In the genomic region with DNA sequence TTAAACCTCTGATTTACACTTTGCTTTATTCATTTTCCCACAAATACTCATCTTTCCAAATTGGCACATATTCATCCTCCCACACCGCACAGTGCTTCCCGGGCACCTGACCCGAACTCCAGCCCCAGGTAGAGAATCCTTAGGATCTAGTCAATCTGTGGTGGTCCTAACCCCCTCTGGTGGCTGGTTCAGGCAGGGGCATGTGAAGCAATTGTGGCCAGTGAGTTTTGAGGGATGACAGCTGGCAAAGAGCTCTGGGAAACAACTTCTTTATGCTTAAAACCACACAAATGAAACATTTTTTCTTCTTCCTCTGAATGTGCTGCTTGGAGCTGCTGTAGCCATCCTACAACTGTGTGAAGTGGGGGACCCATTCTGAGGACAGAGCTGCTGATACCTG, we compare ENCODE assay signal across 8 cellular contexts. TPM values are rescaled to one million over a fixed set of nuclear protein-coding genes. Genes with fewer than 3 reads are reported as not detected.
A peak's percentile ranks its signal among the peaks of the same experiment; 100 is the strongest.
DNase-seq lines count a peak whose midpoint lies in the region; ATAC-seq and TF ChIP-seq lines count a peak whose summit lies in the region.

No MANE protein-coding gene starts in this region.

- H3K4me1 Mint-ChIP-seq in CD4-positive, alpha-beta T cell (ENCODE audit: low read depth) = peaks cover 89% of the 10 kb centered on the region
- H3K4me1 Mint-ChIP-seq in WTC11 = peaks cover 6% of the 10 kb centered on the region

- H3K27ac Mint-ChIP-seq in CD4-positive, alpha-beta T cell = peak overlapping the region; percentile 73
- H3K27ac Mint-ChIP-seq in WTC11 = no peak overlapping the region

- H3K27ac ChIP-seq in CD4-positive, alpha-beta T cell (ENCODE audit: low read depth, low read length) = no peak overlapping the region
- H3K27ac ChIP-seq in HEK293 (ENCODE audit: extremely low read depth, low read depth, low read length) = no peak overlapping the region
- no peak overlapping the region for H3K27ac ChIP-seq in liver (ENCODE audit: low read depth in 1 of 2, low read length in 2 of 2)

- intact Hi-C loops in CD4-positive, alpha-beta T cell (cut with DNase I, micrococcal nuclease) = loop anchor here (5.0 to 10.0 kb wide), 5 partner anchors 118 to 251 kb away; a partner anchor contains a TSS

- H3K4me3 ChIP-seq in HEK293 (ENCODE audit: low read depth, low read length) (no peak overlapping the region), liver (ENCODE audit: low read depth in 1 of 3, low read length in 3 of 3) (no peak overlapping the region)

- TF ChIP-seq RAD21 in liver (IDR thresholded peaks at IDR 0.05) = peak in 1 of 2 donors; percentile 55

- no peaks in the 10 kb centered on the region for H3K27me3 Mint-ChIP-seq in CD4-positive, alpha-beta T cell
- no peaks in the 10 kb centered on the region for H3K27me3 Mint-ChIP-seq in WTC11 (ENCODE audit: low read depth)

- H3K36me3 ChIP-seq in HEK293 (ENCODE audit: control insufficient read depth in 2 of 2, insufficient read depth in 1 of 2, low read length in 2 of 2) (peaks cover 10 to 21% of the 10 kb centered on the region in 2 experiments; a peak in 2 of 3 replicates), liver (ENCODE audit: control insufficient read depth in 4 of 4, insufficient read depth in 3 of 4, low read depth in 1 of 4, low read length in 3 of 4) (peaks cover 0 to 17% (median 6%) of the 10 kb centered on the region in 4 donors)

- 91% methylated on average over 3 of the region's 3 CpGs for WGBS in liver

- H3K4me1 ChIP-seq in HEK293 (ENCODE audit: control insufficient read depth, insufficient read depth, low read length) (no peaks in the 10 kb centered on the region; the same call in 1 of the 2 replicates), liver (ENCODE audit: control insufficient read depth in 4 of 4, insufficient read depth in 4 of 4, low read length in 3 of 4) (peaks cover 4 to 34% (median 31%) of the 10 kb centered on the region in 4 donors)

- H3K9me3 Mint-ChIP-seq in CD4-positive, alpha-beta T cell = no peaks in the 10 kb centered on the region
- H3K9me3 Mint-ChIP-seq in WTC11 = no peaks in the 10 kb centered on the region

- TF ChIP-seq CTCF in CD4-positive, alpha-beta T cell (IDR thresholded peaks at IDR 0.05) = peak; percentile 33
- peak; percentile 30; the same call in 1 of the 2 replicates for TF ChIP-seq CTCF in HEK293 (tag by site-specific recombination; IDR thresholded peaks at IDR 0.05)
- peak; percentile 64 for TF ChIP-seq CTCF in WTC11 (IDR thresholded peaks at IDR 0.05)
- TF ChIP-seq CTCF in liver (IDR thresholded peaks at IDR 0.05; ENCODE audit: low read depth, low read length, missing input control) = peak; percentile 26

- H3K9me3 ChIP-seq in CD4-positive, alpha-beta T cell (ENCODE audit: control insufficient read depth, low read length) = no peaks in the 10 kb centered on the region
- no peaks in the 10 kb centered on the region for H3K9me3 ChIP-seq in HEK293 (ENCODE audit: control insufficient read depth, insufficient read depth, low read depth, low read length)
- H3K9me3 ChIP-seq in liver (ENCODE audit: control insufficient read depth in 4 of 4, low read length in 3 of 4) = no peaks in the 10 kb centered on the region

- CTCF ChIA-PET in CD4-positive, alpha-beta T cell (lab: Charles Lee) = interaction anchor here (0.7 to 1.8 kb wide), 4 partner anchors 9 to 116 kb away, joined by 3 to 4 read pairs (median 4); no protein-coding TSS in a partner anchor
- CTCF ChIA-PET in HEK293 (lab: Yijun Ruan, JAX) (interaction anchor here (0.5 to 2.7 kb wide), 21 partner anchors 9 to 919 kb away, joined by 3 to 21 read pairs (median 4); no protein-coding TSS in a partner anchor), WTC11 (lab: Charles Lee) (interaction anchor here (0.6 to 1.8 kb wide), 16 partner anchors 9 to 206 kb away, joined by 3 to 10 read pairs (median 4); no protein-coding TSS in a partner anchor)

- peaks cover 30% of the 10 kb centered on the region for H3K36me3 Mint-ChIP-seq in CD4-positive, alpha-beta T cell (ENCODE audit: low read depth)
- H3K36me3 Mint-ChIP-seq in WTC11 = peaks cover 25% of the 10 kb centered on the region

- H3K4me3 Mint-ChIP-seq in CD4-positive, alpha-beta T cell = no peak overlapping the region
- H3K4me3 Mint-ChIP-seq in WTC11 = no peak overlapping the region

- no peak overlapping the region for H3K9ac ChIP-seq in liver (ENCODE audit: low read depth in 1 of 2, low read length in 2 of 2)

- ATAC-seq in CD4-positive, alpha-beta T cell (ENCODE audit: poor library complexity) = no peak
- peak; percentile 92 for ATAC-seq in WTC11
- no peak for ATAC-seq in HG02642 (IDR thresholded peaks at IDR 0.05; ENCODE audit: poor library complexity, unreplicated experiment)
- ATAC-seq in HG02610 (IDR thresholded peaks at IDR 0.05; ENCODE audit: unreplicated experiment) = no peak

- peak in 1 of 10 experiments; percentile 40 for DNase-seq in CD4-positive, alpha-beta T cell
- peak; percentile 65 for DNase-seq in WTC11 (ENCODE audit: low spot score)
- DNase-seq in NCI-H1436 (lab: John Stamatoyannopoulos, UW) = no peak
- no peak for DNase-seq in Ammon's horn (ENCODE audit: low spot score)

- POLR2A ChIA-PET in CD4-positive, alpha-beta T cell (lab: Charles Lee) = interaction anchor here (2.7 to 7.7 kb wide), 2 partner anchors 9 to 52 kb away, joined by 11 to 87 read pairs; a partner anchor contains a TSS
- POLR2A ChIA-PET in HEK293 (lab: Yijun Ruan, JAX) = no interaction called here
- POLR2A ChIA-PET in WTC11 (lab: Charles Lee) = no interaction called here

- H3K27me3 ChIP-seq in CD4-positive, alpha-beta T cell (ENCODE audit: control insufficient read depth, insufficient read depth, low read length) = no peaks in the 10 kb centered on the region
- no peaks in the 10 kb centered on the region for H3K27me3 ChIP-seq in liver (ENCODE audit: control insufficient read depth in 4 of 4, insufficient read depth in 4 of 4, low read length in 3 of 4)

TF ChIP-seq in HEK293, 187 proteins besides CTCF, POLR2A, EP300 and RAD21:
- TF ChIP-seq ZNF654 (tag by site-specific recombination; IDR thresholded peaks at IDR 0.05; ENCODE audit: low read depth) (peak; percentile 11; the same call in 1 of the 2 replicates), ZBTB1 (tag by site-specific recombination; IDR thresholded peaks at IDR 0.05) (no peak)

TF ChIP-seq in WTC11, 78 proteins besides CTCF, POLR2A, EP300 and RAD21 (continues in another document):
- TF ChIP-seq TCF7 (CRISPR knock-in tag; IDR thresholded peaks at IDR 0.05; ENCODE audit: low read depth) = no peak
- no peak for TF ChIP-seq SOX15 (CRISPR knock-in tag; IDR thresholded peaks at IDR 0.05)
- TF ChIP-seq CREM (CRISPR knock-in tag; IDR thresholded peaks at IDR 0.05) = no peak

TF ChIP-seq in liver, 16 proteins besides CTCF, POLR2A, EP300 and RAD21:
- no peak for TF ChIP-seq TAF1 (conservative IDR thresholded peaks at IDR 0.05)
- TF ChIP-seq, protein P1, sequence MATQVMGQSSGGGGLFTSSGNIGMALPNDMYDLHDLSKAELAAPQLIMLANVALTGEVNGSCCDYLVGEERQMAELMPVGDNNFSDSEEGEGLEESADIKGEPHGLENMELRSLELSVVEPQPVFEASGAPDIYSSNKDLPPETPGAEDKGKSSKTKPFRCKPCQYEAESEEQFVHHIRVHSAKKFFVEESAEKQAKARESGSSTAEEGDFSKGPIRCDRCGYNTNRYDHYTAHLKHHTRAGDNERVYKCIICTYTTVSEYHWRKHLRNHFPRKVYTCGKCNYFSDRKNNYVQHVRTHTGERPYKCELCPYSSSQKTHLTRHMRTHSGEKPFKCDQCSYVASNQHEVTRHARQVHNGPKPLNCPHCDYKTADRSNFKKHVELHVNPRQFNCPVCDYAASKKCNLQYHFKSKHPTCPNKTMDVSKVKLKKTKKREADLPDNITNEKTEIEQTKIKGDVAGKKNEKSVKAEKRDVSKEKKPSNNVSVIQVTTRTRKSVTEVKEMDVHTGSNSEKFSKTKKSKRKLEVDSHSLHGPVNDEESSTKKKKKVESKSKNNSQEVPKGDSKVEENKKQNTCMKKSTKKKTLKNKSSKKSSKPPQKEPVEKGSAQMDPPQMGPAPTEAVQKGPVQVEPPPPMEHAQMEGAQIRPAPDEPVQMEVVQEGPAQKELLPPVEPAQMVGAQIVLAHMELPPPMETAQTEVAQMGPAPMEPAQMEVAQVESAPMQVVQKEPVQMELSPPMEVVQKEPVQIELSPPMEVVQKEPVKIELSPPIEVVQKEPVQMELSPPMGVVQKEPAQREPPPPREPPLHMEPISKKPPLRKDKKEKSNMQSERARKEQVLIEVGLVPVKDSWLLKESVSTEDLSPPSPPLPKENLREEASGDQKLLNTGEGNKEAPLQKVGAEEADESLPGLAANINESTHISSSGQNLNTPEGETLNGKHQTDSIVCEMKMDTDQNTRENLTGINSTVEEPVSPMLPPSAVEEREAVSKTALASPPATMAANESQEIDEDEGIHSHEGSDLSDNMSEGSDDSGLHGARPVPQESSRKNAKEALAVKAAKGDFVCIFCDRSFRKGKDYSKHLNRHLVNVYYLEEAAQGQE (IDR thresholded peaks at IDR 0.05) = no peak
- TF ChIP-seq FOXA1 (IDR thresholded peaks at IDR 0.05) = no peak
- TF ChIP-seq YY1 (IDR thresholded peaks at IDR 0.05) = no peak
- TF ChIP-seq SP1 (IDR thresholded peaks at IDR 0.05) = no peak
- no peak for TF ChIP-seq FOXA2 (IDR thresholded peaks at IDR 0.05)
- no peak for TF ChIP-seq GABPA (IDR thresholded peaks at IDR 0.05 in 1 of 2, conservative IDR thresholded peaks at IDR 0.05 in 1 of 2)
- no peak for TF ChIP-seq HNF4G (IDR thresholded peaks at IDR 0.05)
- no peak for TF ChIP-seq HNF4A (conservative IDR thresholded peaks at IDR 0.05)
- TF ChIP-seq RXRA (IDR thresholded peaks at IDR 0.05) = no peak
- no peak for TF ChIP-seq EGR1 (IDR thresholded peaks at IDR 0.05; ENCODE audit: low read depth in 2 of 2)
- TF ChIP-seq, protein P2, sequence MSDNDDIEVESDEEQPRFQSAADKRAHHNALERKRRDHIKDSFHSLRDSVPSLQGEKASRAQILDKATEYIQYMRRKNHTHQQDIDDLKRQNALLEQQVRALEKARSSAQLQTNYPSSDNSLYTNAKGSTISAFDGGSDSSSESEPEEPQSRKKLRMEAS (IDR thresholded peaks at IDR 0.05) = no peak
- TF ChIP-seq NR2F2 (IDR thresholded peaks at IDR 0.05) = no peak

RNA-seq across cellular contexts. Expression of a gene that starts 54.7 kb away (rescaled TPM):
- 10 to 100 TPM; 78.0 to 86.8 TPM for total RNA-seq in CD4-positive, alpha-beta T cell
- total RNA-seq in WTC11 (2021) (122 to 139 TPM (median 137 TPM) in 3 replicates), liver (10 to 100 TPM; 61.2 to 77.8 TPM)
- polyA plus RNA-seq in liver = 10 to 100 TPM; 22.1 to 54.4 TPM
